Comparison of ENCODE assay signal across 13 cellular contexts in genomic region chr15:67824157-67824899, GRCh38. TPM values are rescaled to one million over a fixed set of nuclear protein-coding genes. Genes with fewer than 3 reads are reported as not detected.
A peak's percentile ranks its signal among the peaks of the same experiment; 100 is the strongest.
DNase-seq lines count a peak whose midpoint lies in the region; ATAC-seq and TF ChIP-seq lines count a peak whose summit lies in the region.
"Had no signal": no experiment of that assay in that cellular context is flagged by ENCODE, and none has a peak within 500 bp of the region (broad histone marks: within the 10 kb centered on the region; RNA-seq: fewer than 3 reads in every experiment).

No MANE protein-coding gene starts in this region.

- H3K4me1 Mint-ChIP-seq in CD4-positive, alpha-beta T cell (ENCODE audit: low read depth): peaks cover 67% of the 10 kb centered on the region
- H3K4me1 Mint-ChIP-seq in activated CD4-positive, alpha-beta memory T cell treated with anti-CD3 and anti-CD28 coated beads for 36 hours (ENCODE audit: low read depth): peaks cover 44% of the 10 kb centered on the region
- H3K4me1 Mint-ChIP-seq in naive thymus-derived CD4-positive, alpha-beta T cell: peaks cover 36 to 66% (median 50%) of the 10 kb centered on the region in 7 donors

- no peak for TF ChIP-seq POLR2A in ovary (IDR thresholded peaks at IDR 0.05)

- no peak overlapping the region for H3K4me3 ChIP-seq in naive thymus-derived CD4-positive, alpha-beta T cell (ENCODE audit: low read length)
- H3K4me3 ChIP-seq in ovary: no peak overlapping the region
- H3K4me3 ChIP-seq: upper lobe of right lung had no signal

- DNase-seq in CD4-positive, alpha-beta T cell: peak in 1 of 10 experiments; percentile 25
- peak; percentile 49 for DNase-seq in GM13977 (ENCODE audit: low spot score)
- DNase-seq in activated CD4-positive, alpha-beta memory T cell treated with anti-CD3 and anti-CD28 coated beads for 36 hours: no peak
- no peak for DNase-seq in naive thymus-derived CD4-positive, alpha-beta T cell
- no peak for DNase-seq in ovary
- DNase-seq in hippocampal formation (lab: John Stamatoyannopoulos, UW): no peak
- DNase-seq: activated CD4-positive, alpha-beta T cell treated with anti-CD3 and anti-CD28 coated beads for 4 hours; HCEC 1CT; left cardiac atrium; OCI-M1 had no signal

- POLR2A ChIA-PET in CD4-positive, alpha-beta T cell (lab: Charles Lee): interaction anchor here (1.2 to 1.9 kb wide), 3 partner anchors 11 to 40 kb away, joined by 4 to 9 read pairs (median 4); no protein-coding TSS in a partner anchor
- POLR2A ChIA-PET in activated CD4-positive, alpha-beta memory T cell treated with anti-CD3 and anti-CD28 coated beads for 36 hours (lab: Charles Lee): no interaction called here
- POLR2A ChIA-PET in naive thymus-derived CD4-positive, alpha-beta T cell (lab: Charles Lee): interaction anchor here (0.6 kb wide), 1 partner anchor 188 kb away, joined by 4 read pairs; no protein-coding TSS in a partner anchor

- H3K9me3 ChIP-seq in CD4-positive, alpha-beta T cell (ENCODE audit: control insufficient read depth, low read length): no peaks in the 10 kb centered on the region
- H3K9me3 ChIP-seq in naive thymus-derived CD4-positive, alpha-beta T cell (ENCODE audit: control insufficient read depth in 2 of 3, low read length in 3 of 3): no peaks in the 10 kb centered on the region
- no peaks in the 10 kb centered on the region for H3K9me3 ChIP-seq in ovary
- H3K9me3 ChIP-seq: breast epithelium, upper lobe of right lung had no signal

- peaks cover 86% of the 10 kb centered on the region for H3K27me3 ChIP-seq in CD4-positive, alpha-beta T cell (ENCODE audit: control insufficient read depth, insufficient read depth, low read length)
- peaks cover 13 to 28% of the 10 kb centered on the region in 2 donors for H3K27me3 ChIP-seq in naive thymus-derived CD4-positive, alpha-beta T cell (ENCODE audit: control insufficient read depth in 2 of 2, insufficient read depth in 2 of 2, low read length in 2 of 2)
- H3K27me3 ChIP-seq in ovary: peaks cover 36% of the 10 kb centered on the region

- no peak for ATAC-seq in CD4-positive, alpha-beta T cell (ENCODE audit: poor library complexity)
- no peak for ATAC-seq in naive thymus-derived CD4-positive, alpha-beta T cell
- no peak for ATAC-seq in GM18907 (IDR thresholded peaks at IDR 0.05; ENCODE audit: unreplicated experiment)

- no peaks in the 10 kb centered on the region for H3K9me3 Mint-ChIP-seq in CD4-positive, alpha-beta T cell
- H3K9me3 Mint-ChIP-seq in activated CD4-positive, alpha-beta memory T cell treated with anti-CD3 and anti-CD28 coated beads for 36 hours: no peaks in the 10 kb centered on the region
- H3K9me3 Mint-ChIP-seq in naive thymus-derived CD4-positive, alpha-beta T cell: peaks cover 0 to 5% (median 0%) of the 10 kb centered on the region in 11 donors

- in situ Hi-C loops in GM13977 (cut with MboI; ENCODE audit: low pct_unique_long_range_greater_than_20kb, low sequenced_read_pairs, unreplicated experiment): no loop called here

- no peak overlapping the region for H3K27ac Mint-ChIP-seq in CD4-positive, alpha-beta T cell
- no peak overlapping the region for H3K27ac Mint-ChIP-seq in activated CD4-positive, alpha-beta memory T cell treated with anti-CD3 and anti-CD28 coated beads for 36 hours
- peak overlapping the region in 2 of 9 donors; percentile 82 to 87 for H3K27ac Mint-ChIP-seq in naive thymus-derived CD4-positive, alpha-beta T cell

- TF ChIP-seq CTCF in CD4-positive, alpha-beta T cell (IDR thresholded peaks at IDR 0.05): no peak
- TF ChIP-seq CTCF in GM13977 (IDR thresholded peaks at IDR 0.05; ENCODE audit: extremely low read depth, insufficient read depth, missing control alignments) (no peak), ovary (IDR thresholded peaks at IDR 0.05) (no peak)

- no peak for TF ChIP-seq EP300 in ovary (IDR thresholded peaks at IDR 0.05)

- CTCF ChIA-PET in CD4-positive, alpha-beta T cell (lab: Charles Lee): interaction anchor here (0.8 to 1.3 kb wide), 2 partner anchors 8 to 12 kb away, joined by 3 to 4 read pairs; no protein-coding TSS in a partner anchor
- CTCF ChIA-PET in activated CD4-positive, alpha-beta memory T cell treated with anti-CD3 and anti-CD28 coated beads for 36 hours (lab: Charles Lee): interaction anchor here (0.6 to 4.2 kb wide), 4 partner anchors 12 to 368 kb away, joined by 3 to 30 read pairs (median 3); no protein-coding TSS in a partner anchor
- CTCF ChIA-PET in naive thymus-derived CD4-positive, alpha-beta T cell (lab: Charles Lee): no interaction called here

- peaks cover 83% of the 10 kb centered on the region for H3K27me3 Mint-ChIP-seq in CD4-positive, alpha-beta T cell
- peaks cover 71% of the 10 kb centered on the region for H3K27me3 Mint-ChIP-seq in activated CD4-positive, alpha-beta memory T cell treated with anti-CD3 and anti-CD28 coated beads for 36 hours
- H3K27me3 Mint-ChIP-seq in naive thymus-derived CD4-positive, alpha-beta T cell: peaks cover 60 to 79% (median 71%) of the 10 kb centered on the region in 5 donors

- H3K4me3 Mint-ChIP-seq in CD4-positive, alpha-beta T cell: peak overlapping the region; percentile 86
- peak overlapping the region; percentile 63 for H3K4me3 Mint-ChIP-seq in activated CD4-positive, alpha-beta memory T cell treated with anti-CD3 and anti-CD28 coated beads for 36 hours
- H3K4me3 Mint-ChIP-seq in naive thymus-derived CD4-positive, alpha-beta T cell: peak overlapping the region; percentile 74 to 95 (median 87)

- peaks cover 10 to 46% of the 10 kb centered on the region in 2 donors for H3K4me1 ChIP-seq in naive thymus-derived CD4-positive, alpha-beta T cell (ENCODE audit: control insufficient read depth in 2 of 2, insufficient read depth in 2 of 2, low read length in 2 of 2)
- H3K4me1 ChIP-seq in ovary (ENCODE audit: insufficient read depth): peaks cover 3% of the 10 kb centered on the region

- H3K36me3 ChIP-seq in naive thymus-derived CD4-positive, alpha-beta T cell (ENCODE audit: control insufficient read depth in 2 of 3, insufficient read depth in 3 of 3, low read length in 3 of 3): no peaks in the 10 kb centered on the region
- H3K36me3 ChIP-seq in ovary: no peaks in the 10 kb centered on the region
- H3K36me3 ChIP-seq: breast epithelium, upper lobe of right lung had no signal

- 8 to 9% (median 8%) methylated on average over 21 of the region's 21 CpGs for WGBS in ovary, 3 donors

- intact Hi-C loops in CD4-positive, alpha-beta T cell (cut with DNase I, micrococcal nuclease): no loop called here
- intact Hi-C loops in activated CD4-positive, alpha-beta memory T cell treated with anti-CD3 and anti-CD28 coated beads for 36 hours (cut with micrococcal nuclease): loop anchor here (5.0 kb wide), 1 partner anchor 62 kb away; no protein-coding TSS in a partner anchor
- intact Hi-C loops in naive thymus-derived CD4-positive, alpha-beta T cell (cut with micrococcal nuclease): no loop called here
- intact Hi-C loops in ovary (cut with DNase I): no loop called here

- H3K27ac ChIP-seq in CD4-positive, alpha-beta T cell (ENCODE audit: low read depth, low read length): no peak overlapping the region
- H3K27ac ChIP-seq in naive thymus-derived CD4-positive, alpha-beta T cell (ENCODE audit: low read depth, low read length): no peak overlapping the region
- H3K27ac ChIP-seq in ovary: no peak overlapping the region
- H3K27ac ChIP-seq: breast epithelium, upper lobe of right lung had no signal

- H3K36me3 Mint-ChIP-seq in CD4-positive, alpha-beta T cell (ENCODE audit: low read depth): no peaks in the 10 kb centered on the region
- peaks cover 2% of the 10 kb centered on the region for H3K36me3 Mint-ChIP-seq in activated CD4-positive, alpha-beta memory T cell treated with anti-CD3 and anti-CD28 coated beads for 36 hours
- peaks cover 0 to 7% (median 0%) of the 10 kb centered on the region in 5 donors for H3K36me3 Mint-ChIP-seq in naive thymus-derived CD4-positive, alpha-beta T cell

RNA-seq across cellular contexts. Expression of gene SKOR1, which starts 1.0 kb away (rescaled TPM):
- total RNA-seq in CD4-positive, alpha-beta T cell: 1 to 10 TPM; 1.8 to 2.2 TPM
- total RNA-seq in activated CD4-positive, alpha-beta memory T cell treated with anti-CD3 and anti-CD28 coated beads for 36 hours: under 1 TPM; 0.12 TPM
- 1 to 10 TPM in 2 of 5 experiments, under 1 TPM in 3; 0.34 to 2.4 (median 0.62) TPM for total RNA-seq in naive thymus-derived CD4-positive, alpha-beta T cell
- polyA plus RNA-seq in naive thymus-derived CD4-positive, alpha-beta T cell: not detected
- 1 to 10 TPM in 2 of 7 donors, under 1 TPM in 5; 0.34 to 1.2 (median 0.92) TPM for total RNA-seq in ovary
- polyA plus RNA-seq in ovary: under 1 TPM; 0.05 to 0.67 TPM

RNA-seq across cellular contexts. Expression of gene RNU6-1, which starts 15.5 kb away (rescaled TPM):
- total RNA-seq in CD4-positive, alpha-beta T cell: not detected
- total RNA-seq in activated CD4-positive, alpha-beta memory T cell treated with anti-CD3 and anti-CD28 coated beads for 36 hours: not detected
- total RNA-seq in naive thymus-derived CD4-positive, alpha-beta T cell: not detected
- not detected for polyA plus RNA-seq in naive thymus-derived CD4-positive, alpha-beta T cell
- total RNA-seq in ovary: not detected
- polyA plus RNA-seq in ovary: not detected
- total RNA-seq: breast epithelium, left cardiac atrium, upper lobe of right lung had no signal
